ENCODE assay signal across 4 cellular contexts in the genomic region with DNA sequence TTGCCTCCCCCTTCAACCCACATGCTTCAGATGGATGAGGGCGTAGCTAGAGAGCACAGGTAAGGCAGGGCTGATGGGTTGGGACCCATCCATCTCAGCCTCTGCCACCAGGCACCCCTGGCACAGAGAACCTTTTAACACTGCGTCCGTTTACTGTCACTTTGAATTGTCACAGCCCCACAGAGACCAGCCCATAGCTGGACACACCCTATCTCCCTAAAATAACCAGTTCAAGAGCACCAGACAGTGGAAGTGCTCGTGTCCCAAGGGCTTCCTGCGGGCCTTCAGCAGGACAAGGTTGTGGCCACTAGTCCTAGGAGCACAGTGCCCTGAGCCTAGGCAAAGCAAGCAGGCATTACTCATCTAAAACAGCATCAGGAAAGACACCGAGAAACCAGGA. TPM values are rescaled to one million over a fixed set of nuclear protein-coding genes. Genes with fewer than 3 reads are reported as not detected.
"Had no signal": no experiment of that assay in that cellular context is flagged by ENCODE, and none has a peak within 500 bp of the region (broad histone marks: within the 10 kb centered on the region; RNA-seq: fewer than 3 reads in every experiment).

No MANE protein-coding gene starts in this region.

RNA-seq across cellular contexts. Expression of gene ACOXL, which starts 34.1 kb away (rescaled TPM):
- total RNA-seq: LHCN-M2, M059J, MCF 10A, NCI-H460 had no signal
